Comparison of ENCODE assay signal across 8 cellular contexts in genomic region chr4:184826315-184827266, GRCh38. TPM values are rescaled to one million over a fixed set of nuclear protein-coding genes. Genes with fewer than 3 reads are reported as not detected.
A peak's percentile ranks its signal among the peaks of the same experiment; 100 is the strongest.
DNase-seq lines count a peak whose midpoint lies in the region; ATAC-seq and TF ChIP-seq lines count a peak whose summit lies in the region.

No MANE protein-coding gene starts in this region.

- peak overlapping the region; percentile 87 for H3K27ac Mint-ChIP-seq in dendritic cell treated with granulocyte-macrophage colony-stimulating factor and Interleukin-4, amounts not matched to agents 40 ng/mL and 50 ng/mL, for 4 days

- DNase-seq in COR-L47 (lab: John Stamatoyannopoulos, UW): peak; percentile 33
- DNase-seq in activated CD4-positive, CD25-positive, alpha-beta regulatory T cell (lab: John Stamatoyannopoulos, UW): peak; percentile 15 to 38 (median 23)
- DNase-seq in mucosa of descending colon: peak; percentile 43 to 79 (median 72)
- DNase-seq in stimulated activated naive CD4-positive, alpha-beta T cell treated with Interleukin-2 at 50 U/mL for 16 hours (lab: John Stamatoyannopoulos, UW): peak; percentile 34
- DNase-seq in AG08396 (ENCODE audit: low spot score): no peak

- no peaks in the 10 kb centered on the region for H3K9me3 Mint-ChIP-seq in dendritic cell treated with granulocyte-macrophage colony-stimulating factor and Interleukin-4, amounts not matched to agents 40 ng/mL and 50 ng/mL, for 4 days

- peaks cover 8% of the 10 kb centered on the region for H3K36me3 Mint-ChIP-seq in dendritic cell treated with granulocyte-macrophage colony-stimulating factor and Interleukin-4, amounts not matched to agents 40 ng/mL and 50 ng/mL, for 4 days (ENCODE audit: low read depth)

- intact Hi-C loops in dendritic cell treated with granulocyte-macrophage colony-stimulating factor and Interleukin-4, amounts not matched to agents 40 ng/mL and 50 ng/mL, for 4 days (cut with micrococcal nuclease): loop anchor here (1.0 to 5.0 kb wide), 2 partner anchors 29 to 71 kb away; no protein-coding TSS in a partner anchor
- intact Hi-C loops in mucosa of descending colon (cut with DNase I, micrococcal nuclease): no loop called here

- H3K4me3 ChIP-seq in mucosa of descending colon: peak overlapping the region; percentile 12

- H3K27me3 Mint-ChIP-seq in dendritic cell treated with granulocyte-macrophage colony-stimulating factor and Interleukin-4, amounts not matched to agents 40 ng/mL and 50 ng/mL, for 4 days: peaks cover 3% of the 10 kb centered on the region

- no peaks in the 10 kb centered on the region for H3K9me3 ChIP-seq in mucosa of descending colon

- peaks cover 6% of the 10 kb centered on the region for H3K4me1 ChIP-seq in mucosa of descending colon (ENCODE audit: low read depth)

- TF ChIP-seq CTCF in mucosa of descending colon (IDR thresholded peaks at IDR 0.05): no peak

- peaks cover 53% of the 10 kb centered on the region for H3K4me1 Mint-ChIP-seq in dendritic cell treated with granulocyte-macrophage colony-stimulating factor and Interleukin-4, amounts not matched to agents 40 ng/mL and 50 ng/mL, for 4 days (ENCODE audit: low read depth)

- ATAC-seq in GM19463 (IDR thresholded peaks at IDR 0.05; ENCODE audit: unreplicated experiment) (peak; percentile 48), HG03558 (IDR thresholded peaks at IDR 0.05; ENCODE audit: extremely low read depth, unreplicated experiment) (peak; percentile 28), mucosa of descending colon (peak; percentile 74)

- no peaks in the 10 kb centered on the region for H3K36me3 ChIP-seq in mucosa of descending colon (ENCODE audit: low read depth)

- peak overlapping the region; percentile 89 for H3K4me3 Mint-ChIP-seq in dendritic cell treated with granulocyte-macrophage colony-stimulating factor and Interleukin-4, amounts not matched to agents 40 ng/mL and 50 ng/mL, for 4 days

RNA-seq across cellular contexts. Expression of gene ACSL1, which starts 0.8 kb away (rescaled TPM):
- 10 to 100 TPM; 37.4 to 51.4 (median 39.0) TPM for total RNA-seq in mucosa of descending colon
